1 cellular context compared by ENCODE assay signal in genomic region chr14:91154851-91155625, GRCh38.
TF ChIP-seq lines count a peak whose summit lies in the region.

No MANE protein-coding gene starts in this region.

TF ChIP-seq in GM12878, 131 proteins besides CTCF, POLR2A, EP300 and RAD21 (continued from another document):
- TF ChIP-seq ZBTB11 (CRISPR knock-in tag; IDR thresholded peaks at IDR 0.05) (no peak), TARDBP (IDR thresholded peaks at IDR 0.05; ENCODE audit: borderline replicate concordance) (no peak), ZBTB33 (IDR thresholded peaks at IDR 0.05) (peak; percentile 57; the same call in 1 of the 2 replicates)
